In genomic region chr14:104799657-104800599, GRCh38 we compare ENCODE assay signal across 8 cellular contexts. TPM values are rescaled to one million over a fixed set of nuclear protein-coding genes. Genes with fewer than 3 reads are reported as not detected.
DNase-seq lines count a peak whose midpoint lies in the region; ATAC-seq and TF ChIP-seq lines count a peak whose summit lies in the region.

No MANE protein-coding gene starts in this region.

- H3K27me3 Mint-ChIP-seq in activated naive CD4-positive, alpha-beta T cell treated with anti-CD3 and anti-CD28 coated beads, Interleukin-2, amount 10 ng/mL, durations not matched to agents 7 days and 5 days, result peaks cover 50% of the 10 kb centered on the region

- 12% methylated on average over 68 of the region's 68 CpGs for WGBS in thymus

- H3K4me1 ChIP-seq in osteoblast (ENCODE audit: insufficient read depth, low read length) (peaks cover 12% of the 10 kb centered on the region), thymus (ENCODE audit: control insufficient read depth, insufficient read depth, low read length) (peaks cover 17% of the 10 kb centered on the region)

- H3K27ac Mint-ChIP-seq in activated naive CD4-positive, alpha-beta T cell treated with anti-CD3 and anti-CD28 coated beads, Interleukin-2, amount 10 ng/mL, durations not matched to agents 7 days and 5 days, result peak overlapping the region; percentile 33

- no peak for TF ChIP-seq CTCF in osteoblast (IDR thresholded peaks at IDR 0.05; ENCODE audit: extremely low read depth, low read depth, low read length)

- peak; percentile 48 for ATAC-seq in HG03159 (IDR thresholded peaks at IDR 0.05; ENCODE audit: unreplicated experiment)

- H3K4me3 Mint-ChIP-seq in activated naive CD4-positive, alpha-beta T cell treated with anti-CD3 and anti-CD28 coated beads, Interleukin-2, amount 10 ng/mL, durations not matched to agents 7 days and 5 days, result peak overlapping the region; percentile 43

- peak; percentile 55 to 62 for DNase-seq in NCI-H2081 (lab: John Stamatoyannopoulos, UW)
- DNase-seq in NCI-H2081 treated with DMSO at 0.1 percent for 48 hours (lab: John Stamatoyannopoulos, UW), result no peak
- peak; percentile 62 for DNase-seq in SK-MEL-5 (ENCODE audit: low read depth, low spot score)
- DNase-seq in activated naive CD4-positive, alpha-beta T cell treated with anti-CD3 and anti-CD28 coated beads, Interleukin-2, amount 10 ng/mL, durations not matched to agents 7 days and 5 days, result peak; percentile 88
- peak; percentile 80 for DNase-seq in glomerular visceral epithelial cell (ENCODE audit: extremely low spot score)
- peak; percentile 99 for DNase-seq in osteoblast (ENCODE audit: insufficient read length, low spot score, missing footprints)

- peaks cover 7% of the 10 kb centered on the region for H4K20me1 ChIP-seq in osteoblast (ENCODE audit: insufficient read depth, low read length)

- peak overlapping the region; percentile 68 for H3K4me3 ChIP-seq in osteoblast (ENCODE audit: insufficient read depth, low read length)
- H3K4me3 ChIP-seq in thymus (ENCODE audit: low read length), result peak overlapping the region; percentile 78

- peaks cover 40% of the 10 kb centered on the region for H3K4me1 Mint-ChIP-seq in activated naive CD4-positive, alpha-beta T cell treated with anti-CD3 and anti-CD28 coated beads, Interleukin-2, amount 10 ng/mL, durations not matched to agents 7 days and 5 days

- peak overlapping the region; percentile 75 for H2AFZ ChIP-seq in osteoblast (ENCODE audit: low read length)

- H3K79me2 ChIP-seq in osteoblast (ENCODE audit: insufficient read depth, low read length), result no peaks in the 10 kb centered on the region

- in situ Hi-C loops in SK-MEL-5 (cut with HindIII; ENCODE audit: low pct_unique_long_range_greater_than_20kb, low sequenced_read_pairs), result no loop called here

- CTCF ChIA-PET in activated naive CD4-positive, alpha-beta T cell treated with anti-CD3 and anti-CD28 coated beads, Interleukin-2, amount 10 ng/mL, durations not matched to agents 7 days and 5 days (lab: Charles Lee), result interaction anchor here (1.2 to 1.7 kb wide), 3 partner anchors 26 to 29 kb away, joined by 3 to 6 read pairs (median 4); no protein-coding TSS in a partner anchor

- H3K36me3 ChIP-seq in osteoblast (ENCODE audit: insufficient read depth, low read length) (no peaks in the 10 kb centered on the region), thymus (ENCODE audit: control insufficient read depth, insufficient read depth) (no peaks in the 10 kb centered on the region)

- no peaks in the 10 kb centered on the region for H3K36me3 Mint-ChIP-seq in activated naive CD4-positive, alpha-beta T cell treated with anti-CD3 and anti-CD28 coated beads, Interleukin-2, amount 10 ng/mL, durations not matched to agents 7 days and 5 days

- H3K27ac ChIP-seq in osteoblast (ENCODE audit: low read depth, low read length) (no peak overlapping the region), thymus (ENCODE audit: low read depth) (peak overlapping the region; percentile 92)

- H3K4me2 ChIP-seq in osteoblast (ENCODE audit: insufficient read depth, low read length), result peak overlapping the region; percentile 78

- H3K27me3 ChIP-seq in osteoblast (ENCODE audit: insufficient read depth, low read length) (peaks cover 2% of the 10 kb centered on the region), thymus (ENCODE audit: control insufficient read depth, insufficient read depth) (peaks cover 17% of the 10 kb centered on the region)

- no peaks in the 10 kb centered on the region for H3K9me3 ChIP-seq in osteoblast (ENCODE audit: low read depth, low read length)
- H3K9me3 ChIP-seq in thymus (ENCODE audit: control insufficient read depth), result no peaks in the 10 kb centered on the region

- no peaks in the 10 kb centered on the region for H3K9me3 Mint-ChIP-seq in activated naive CD4-positive, alpha-beta T cell treated with anti-CD3 and anti-CD28 coated beads, Interleukin-2, amount 10 ng/mL, durations not matched to agents 7 days and 5 days

RNA-seq across cellular contexts. Expression of gene ZBTB42, which starts 1.0 kb away (rescaled TPM):
- total RNA-seq in SK-MEL-5 (2014; rRNA removed; shearing (Covaris generic)), result 5.2 and 5.4 TPM in 2 replicates
- polyA plus RNA-seq in SK-MEL-5 (2015; cell fraction: cytosol; rRNA removed), result 9.5 and 10.8 TPM in 2 replicates
- polyA plus RNA-seq in SK-MEL-5 (2015; cell fraction: nucleus; rRNA removed), result 3.6 and 4.9 TPM in 2 replicates
- 2.9 TPM in 2 replicates for total RNA-seq in osteoblast
- polyA plus RNA-seq in thymus, result 3.2 TPM

RNA-seq across cellular contexts. Expression of gene AKT1, which starts 4.4 kb away (rescaled TPM):
- 108 and 119 TPM in 2 replicates for total RNA-seq in SK-MEL-5 (2014; rRNA removed; shearing (Covaris generic))
- 154 and 163 TPM in 2 replicates for polyA plus RNA-seq in SK-MEL-5 (2015; cell fraction: cytosol; rRNA removed)
- 363 and 380 TPM in 2 replicates for polyA plus RNA-seq in SK-MEL-5 (2015; cell fraction: nucleus; rRNA removed)
- 156 and 188 TPM in 2 replicates for total RNA-seq in osteoblast
- polyA plus RNA-seq in thymus, result 90.9 TPM

RNA-seq across cellular contexts. Expression of gene SIVA1, which starts 47.0 kb away (rescaled TPM):
- total RNA-seq in SK-MEL-5 (2014; rRNA removed; shearing (Covaris generic)), result 94.9 and 111 TPM in 2 replicates
- polyA plus RNA-seq in SK-MEL-5 (2015; cell fraction: cytosol; rRNA removed), result 178 and 225 TPM in 2 replicates
- polyA plus RNA-seq in SK-MEL-5 (2015; cell fraction: nucleus; rRNA removed), result 60.4 and 92.1 TPM in 2 replicates
- total RNA-seq in osteoblast, result 57.2 and 62.2 TPM in 2 replicates
- 143 TPM for polyA plus RNA-seq in thymus
